16 cellular contexts compared by ENCODE assay signal in genomic region chr17:11787074-11787473, GRCh38.
DNase-seq lines count a peak whose midpoint lies in the region; ATAC-seq and TF ChIP-seq lines count a peak whose summit lies in the region.
"Had no signal": no experiment of that assay in that cellular context is flagged by ENCODE, and none has a peak within 500 bp of the region (broad histone marks: within the 10 kb centered on the region; RNA-seq: fewer than 3 reads in every experiment).

No MANE protein-coding gene starts in this region.

- H3K9me2 ChIP-seq in MM.1S (replicated peaks; ENCODE audit: insufficient read depth, low read length), result no peaks in the 10 kb centered on the region

- ATAC-seq in GM21447 (IDR thresholded peaks at IDR 0.05; ENCODE audit: unreplicated experiment), result no peak
- ATAC-seq: GM23338, HepG2 had no signal

- TF ChIP-seq POLR2A in spleen (IDR thresholded peaks at IDR 0.05), result no peak

- H3K27me3 ChIP-seq in MM.1S (replicated peaks; ENCODE audit: insufficient read depth, low read length) (no peaks in the 10 kb centered on the region), OCI-LY3 (ENCODE audit: low read depth, low read length) (no peaks in the 10 kb centered on the region), spleen (replicated peaks in 1 of 7) (no peaks in the 10 kb centered on the region)

- peak; percentile 75 for DNase-seq in GM12865 (ENCODE audit: low read depth)
- DNase-seq in MM.1S, result peak; percentile 50
- no peak for DNase-seq in glutamatergic neuron
- DNase-seq in KG1 (lab: John Stamatoyannopoulos, UW), result no peak
- DNase-seq in spleen, result no peak
- DNase-seq: Caco-2; CD4-positive, alpha-beta T cell; HCEC 1CT; KBM-7 had no signal

- H3K9me3 Mint-ChIP-seq in glutamatergic neuron (ENCODE audit: unreplicated experiment), result no peaks in the 10 kb centered on the region

- no peak overlapping the region for H3K4me3 ChIP-seq in GM12865 (ENCODE audit: low read depth, low read length)
- H3K4me3 ChIP-seq in MM.1S (ENCODE audit: low read length), result no peak overlapping the region
- no peak overlapping the region for H3K4me3 ChIP-seq in OCI-LY3 (ENCODE audit: low read length)
- H3K4me3 ChIP-seq in spleen, result no peak overlapping the region
- H3K4me3 ChIP-seq: GM23338 had no signal

- intact Hi-C loops in spleen (cut with DNase I; ENCODE audit: low total_unique reads), result no loop called here

- no peaks in the 10 kb centered on the region for H3K4me1 ChIP-seq in MM.1S (ENCODE audit: low read length)
- H3K4me1 ChIP-seq in OCI-LY3 (ENCODE audit: low read length), result peaks cover 10% of the 10 kb centered on the region; the same call in 1 of the 2 replicates
- H3K4me1 ChIP-seq in spleen, result no peaks in the 10 kb centered on the region
- H3K4me1 ChIP-seq: Caco-2 had no signal

- TF ChIP-seq CTCF in GM12865 (IDR thresholded peaks at IDR 0.05; ENCODE audit: insufficient read depth, low read depth, low read length, missing control alignments), result no peak
- TF ChIP-seq CTCF in MM.1S (IDR thresholded peaks at IDR 0.05; ENCODE audit: low read length), result no peak
- no peak for TF ChIP-seq CTCF in OCI-LY3 (IDR thresholded peaks at IDR 0.05; ENCODE audit: low read depth, low read length)
- TF ChIP-seq CTCF in glutamatergic neuron (IDR thresholded peaks at IDR 0.05; ENCODE audit: partially characterized antibody, unreplicated experiment), result no peak
- TF ChIP-seq CTCF in spleen (IDR thresholded peaks at IDR 0.05 in 8 of 11, conservative IDR thresholded peaks at IDR 0.05 in 3 of 11), result no peak

- peak overlapping the region; percentile 54 for H3K27ac Mint-ChIP-seq in glutamatergic neuron (ENCODE audit: unreplicated experiment)
- H3K27ac Mint-ChIP-seq: B cell; CD4-positive, alpha-beta T cell; GM23338; IgD-negative memory B cell had no signal

- H2AFZ ChIP-seq in MM.1S (ENCODE audit: low read length), result no peak overlapping the region
- no peak overlapping the region; the same call in 1 of the 2 replicates for H2AFZ ChIP-seq in OCI-LY3 (ENCODE audit: low read depth, low read length)
- H2AFZ ChIP-seq: GM23338 had no signal

- H3K36me3 Mint-ChIP-seq in glutamatergic neuron (ENCODE audit: unreplicated experiment), result peaks cover 15% of the 10 kb centered on the region
- H3K36me3 Mint-ChIP-seq: IgD-negative memory B cell had no signal

- H3F3A ChIP-seq in MM.1S (ENCODE audit: insufficient read depth, low read length), result no peaks in the 10 kb centered on the region

- H3K27me3 Mint-ChIP-seq in glutamatergic neuron (ENCODE audit: unreplicated experiment), result peaks cover 2% of the 10 kb centered on the region
- H3K27me3 Mint-ChIP-seq: B cell; CD4-positive, alpha-beta T cell; IgD-negative memory B cell had no signal

- H3K4me2 ChIP-seq in MM.1S (ENCODE audit: low read depth, low read length) (no peak overlapping the region), OCI-LY3 (ENCODE audit: low read length) (peak overlapping the region; percentile 39; the same call in 1 of the 2 replicates)
- H3K4me2 ChIP-seq: GM23338 had no signal

- H3K9me3 ChIP-seq in MM.1S (replicated peaks; ENCODE audit: insufficient read depth, low read length) (no peaks in the 10 kb centered on the region), OCI-LY3 (ENCODE audit: insufficient read depth, low read length) (no peaks in the 10 kb centered on the region), spleen (peaks cover 0 to 25% (median 16%) of the 10 kb centered on the region in 8 donors)
- H3K9me3 ChIP-seq: Caco-2 had no signal

- H4K20me1 ChIP-seq in MM.1S (ENCODE audit: insufficient read depth, low read length) (no peaks in the 10 kb centered on the region), OCI-LY3 (ENCODE audit: insufficient read depth, low read length) (no peaks in the 10 kb centered on the region)

- no peak overlapping the region for H3K4me3 Mint-ChIP-seq in glutamatergic neuron (ENCODE audit: unreplicated experiment)
- H3K4me3 Mint-ChIP-seq: B cell; CD4-positive, alpha-beta T cell; GM23338; IgD-negative memory B cell had no signal

- H3K79me2 ChIP-seq in MM.1S (ENCODE audit: low read length), result no peaks in the 10 kb centered on the region
- H3K79me2 ChIP-seq in OCI-LY3 (ENCODE audit: low read length), result no peaks in the 10 kb centered on the region

- H3K4me1 Mint-ChIP-seq in glutamatergic neuron (ENCODE audit: low read depth, unreplicated experiment), result peaks cover 2% of the 10 kb centered on the region
- H3K4me1 Mint-ChIP-seq: B cell, GM23338, IgD-negative memory B cell had no signal

- H3K36me3 ChIP-seq in MM.1S (replicated peaks; ENCODE audit: insufficient read depth, low read length) (no peaks in the 10 kb centered on the region), OCI-LY3 (replicated peaks; ENCODE audit: low read depth, low read length) (no peaks in the 10 kb centered on the region), spleen (no peaks in the 10 kb centered on the region)

- H3K9ac ChIP-seq in MM.1S (ENCODE audit: low read length) (no peak overlapping the region), OCI-LY3 (ENCODE audit: low read length) (no peak overlapping the region)

- no peak overlapping the region for H3K27ac ChIP-seq in MM.1S (ENCODE audit: low read length)
- no peak overlapping the region for H3K27ac ChIP-seq in OCI-LY3 (ENCODE audit: low read length)
- H3K27ac ChIP-seq in spleen, result no peak overlapping the region
- H3K27ac ChIP-seq: C4-2B had no signal

- 75 to 83% (median 81%) methylated on average over 4 of the region's 4 CpGs for WGBS in spleen, 5 donors

Comparison
In these comparisons a context has a peak if more than half of its experiments do, and no peak if none do; other contexts are left out.
1. DNase-seq: peak in GM12865 (single experiment) and MM.1S (single experiment); none in glutamatergic neuron (single experiment), KG1 (single experiment) and spleen (single experiment).